ENCODE assay signal across 8 cellular contexts in the genomic region with DNA sequence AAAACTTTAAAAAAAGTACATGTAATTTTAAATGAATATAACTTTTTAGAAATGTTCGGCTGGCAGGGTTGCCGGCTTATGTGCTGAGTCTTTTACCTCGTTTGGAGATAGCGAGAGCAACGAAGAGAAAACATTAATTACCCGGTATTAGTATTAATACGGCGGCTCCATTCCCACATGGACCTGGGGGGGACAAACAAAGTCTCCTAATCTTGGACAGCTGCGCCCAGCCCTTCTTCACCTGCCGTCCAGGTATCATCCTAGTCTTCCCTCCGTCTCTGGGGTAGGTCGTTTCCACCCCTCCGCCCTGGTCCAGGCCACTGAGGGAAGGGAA. TPM values are rescaled to one million over a fixed set of nuclear protein-coding genes. Genes with fewer than 3 reads are reported as not detected.
DNase-seq lines count a peak whose midpoint lies in the region; ATAC-seq and TF ChIP-seq lines count a peak whose summit lies in the region.

No MANE protein-coding gene starts in this region.

- H3K23ac ChIP-seq in mesendoderm (ENCODE audit: low read length): no peak overlapping the region

- H3K4me3 ChIP-seq in A673 (ENCODE audit: low read depth, low read length, poor library complexity, severe bottlenecking) (peak overlapping the region; percentile 50), mammary epithelial cell (replicated peaks in 1 of 3; ENCODE audit: insufficient read depth in 1 of 3, low read depth in 2 of 3, low read length in 3 of 3) (peak overlapping the region; percentile 55 to 86 (median 63)), mesendoderm (ENCODE audit: low read length) (peak overlapping the region; percentile 50)

- H2BK120ac ChIP-seq in mesendoderm (ENCODE audit: low read depth, low read length): no peak overlapping the region

- H3K27ac ChIP-seq in A673 (ENCODE audit: low read depth, low read length, poor library complexity, severe bottlenecking): peak overlapping the region; percentile 76
- H3K27ac ChIP-seq in mammary epithelial cell (ENCODE audit: insufficient read depth, low read depth, low read length): peak overlapping the region; percentile 57
- H3K27ac ChIP-seq in mesendoderm (ENCODE audit: low read depth, low read length): peak overlapping the region; percentile 90

- no peaks in the 10 kb centered on the region for H4K20me1 ChIP-seq in mammary epithelial cell (ENCODE audit: insufficient read depth, low read length)

- H3K9ac ChIP-seq in mammary epithelial cell (ENCODE audit: insufficient read depth, low read length) (peak overlapping the region; percentile 74), mesendoderm (ENCODE audit: low read length) (peak overlapping the region; percentile 61)

- peak overlapping the region; percentile 88 for H3K4me2 ChIP-seq in mammary epithelial cell (ENCODE audit: insufficient read depth, low read depth, low read length)
- peak overlapping the region; percentile 63 for H3K4me2 ChIP-seq in mesendoderm (ENCODE audit: low read length)

- H3K4ac ChIP-seq in mesendoderm (ENCODE audit: low read depth, low read length): peak overlapping the region; percentile 88

- no peak for DNase-seq in A673 (ENCODE audit: low spot score)
- DNase-seq in mammary epithelial cell: no peak
- DNase-seq in mesendoderm: no peak
- DNase-seq in NCI-H1930 (lab: John Stamatoyannopoulos, UW): no peak
- no peak for DNase-seq in NCI-H446 (lab: John Stamatoyannopoulos, UW)

- BruUV-seq in A673 (replicated peaks; lab: Mats Ljungman, UMichigan) (no TSS peak), mammary epithelial cell (replicated peaks; lab: Mats Ljungman, UMichigan) (TSS peak; percentile 52)

- H3K9me3 ChIP-seq in A673 (ENCODE audit: low read depth, low read length, poor library complexity, severe bottlenecking) (no peaks in the 10 kb centered on the region), mammary epithelial cell (replicated peaks; ENCODE audit: insufficient read depth, low read length) (no peaks in the 10 kb centered on the region)

- under 1% methylated on average over 13 of the region's 13 CpGs for WGBS in mammary epithelial cell (ENCODE audit: low coverage, missing lambda C conversion rate)
- no CpG with 5 or more reads among the region's 13 CpGs for WGBS in mesendoderm (ENCODE audit: extremely low coverage, insufficient coverage, low lambda C conversion rate)

- H4K8ac ChIP-seq in mesendoderm (ENCODE audit: low read depth, low read length): no peak overlapping the region

- H2AFZ ChIP-seq in mammary epithelial cell (ENCODE audit: low read depth, low read length): peak overlapping the region; percentile 96

- H3K18ac ChIP-seq in mesendoderm (ENCODE audit: low read length): peak overlapping the region; percentile 75

- peak overlapping the region; percentile 25 for H2BK5ac ChIP-seq in mesendoderm (ENCODE audit: low read length)

- H3K79me2 ChIP-seq in mammary epithelial cell (ENCODE audit: insufficient read depth, low read length) (peaks cover 10% of the 10 kb centered on the region), mesendoderm (ENCODE audit: control insufficient read depth, insufficient read depth, low read length) (no peaks in the 10 kb centered on the region)

- in situ Hi-C loops in mammary epithelial cell (cut with MboI; ENCODE audit: low sequenced_read_pairs in 2 of 2): loop anchor here in 1 of 2 donors (25.0 kb wide), 1 partner anchor 356 kb away; no protein-coding TSS in a partner anchor

- H2BK15ac ChIP-seq in mesendoderm (replicated peaks; ENCODE audit: low read depth): no peak overlapping the region

- intact Hi-C loops in A673 (cut with micrococcal nuclease; ENCODE audit: unreplicated experiment): no loop called here
- intact Hi-C loops in mammary epithelial cell (cut with micrococcal nuclease): no loop called here

- H3K4me1 ChIP-seq in A673 (ENCODE audit: insufficient read depth, low read length, poor library complexity, severe bottlenecking) (peaks cover 52% of the 10 kb centered on the region), mammary epithelial cell (ENCODE audit: insufficient read depth, low read length) (peaks cover 29% of the 10 kb centered on the region), mesendoderm (ENCODE audit: control insufficient read depth, low read depth, low read length) (peaks cover 8% of the 10 kb centered on the region)

- no peaks in the 10 kb centered on the region for H3K27me3 ChIP-seq in A673 (replicated peaks; ENCODE audit: insufficient read depth, low read depth, low read length, poor library complexity)
- H3K27me3 ChIP-seq in mammary epithelial cell (ENCODE audit: insufficient read depth, low read length): no peaks in the 10 kb centered on the region
- no peaks in the 10 kb centered on the region for H3K27me3 ChIP-seq in mesendoderm (ENCODE audit: insufficient read depth, low read length, poor library complexity)

- H3K79me1 ChIP-seq in mesendoderm (ENCODE audit: low read length): no peaks in the 10 kb centered on the region

- H3K56ac ChIP-seq in mesendoderm (ENCODE audit: low read length): peak overlapping the region; percentile 96

- ATAC-seq in HG03439 (IDR thresholded peaks at IDR 0.05; ENCODE audit: unreplicated experiment) (peak; percentile 17), GM19455 (IDR thresholded peaks at IDR 0.05; ENCODE audit: unreplicated experiment) (no peak), HG03342 (IDR thresholded peaks at IDR 0.05; ENCODE audit: unreplicated experiment) (no peak)

- POLR2A ChIA-PET in A673 (lab: Charles Lee; ENCODE audit: low non-redundant PET): no interaction called here

- H3K36me3 ChIP-seq in A673 (ENCODE audit: insufficient read depth, low read length, poor library complexity, severe bottlenecking) (no peaks in the 10 kb centered on the region), mammary epithelial cell (ENCODE audit: insufficient read depth, low read length) (no peaks in the 10 kb centered on the region), mesendoderm (ENCODE audit: control insufficient read depth, insufficient read depth, low read length) (no peaks in the 10 kb centered on the region)

- no peak for TF ChIP-seq CTCF in A673 (conservative IDR thresholded peaks at IDR 0.05; ENCODE audit: low read depth, low read length)
- TF ChIP-seq CTCF in mammary epithelial cell (conservative IDR thresholded peaks at IDR 0.05 in 1 of 2, IDR thresholded peaks at IDR 0.05 in 1 of 2; ENCODE audit: extremely low read depth in 1 of 2, insufficient read depth in 1 of 2, low read depth in 1 of 2, low read length in 2 of 2): no peak

- CTCF ChIA-PET in A673 (lab: Charles Lee): interaction anchor here (1.1 kb wide), 1 partner anchor 206 kb away, joined by 3 read pairs; no protein-coding TSS in a partner anchor
- CTCF ChIA-PET in mammary epithelial cell (lab: Charles Lee; ENCODE audit: low non-redundant PET): interaction anchor here (0.6 kb wide), 1 partner anchor 206 kb away, joined by 10 read pairs; no protein-coding TSS in a partner anchor

- no peak overlapping the region for H2AK5ac ChIP-seq in mesendoderm (ENCODE audit: low read length)

- H4K5ac ChIP-seq in mesendoderm (ENCODE audit: low read length): no peak overlapping the region

- dilution Hi-C loops in mammary epithelial cell (cut with HindIII; ENCODE audit: low sequenced_read_pairs): no loop called here

RNA-seq across cellular contexts. Expression of a gene that starts 0.3 kb away (rescaled TPM):
- 10.7 and 13.6 TPM in 2 replicates for total RNA-seq in A673 (2021)
- 10 to 100 TPM; 17.7 to 22.1 TPM for total RNA-seq in mammary epithelial cell
- polyA plus RNA-seq in mammary epithelial cell: 6.9 TPM
- 33.5 TPM for polyA minus RNA-seq in mammary epithelial cell
- polyA plus RNA-seq in mesendoderm (2013, experiment 1 of 2): 15.9 TPM
- polyA plus RNA-seq in mesendoderm (2013, experiment 2 of 2): 15.1 TPM

RNA-seq across cellular contexts. Expression of a gene that starts 39.5 kb away (rescaled TPM):
- total RNA-seq in A673 (2021) (0.09 and 0.43 TPM in 2 replicates), mammary epithelial cell (not detected)
- polyA plus RNA-seq in mammary epithelial cell: 0.15 TPM
- not detected for polyA minus RNA-seq in mammary epithelial cell
- 0.94 TPM for polyA plus RNA-seq in mesendoderm (2013, experiment 1 of 2)
- polyA plus RNA-seq in mesendoderm (2013, experiment 2 of 2): 1.5 TPM
